ENCODE assay signal across 18 cellular contexts in the genomic region with DNA sequence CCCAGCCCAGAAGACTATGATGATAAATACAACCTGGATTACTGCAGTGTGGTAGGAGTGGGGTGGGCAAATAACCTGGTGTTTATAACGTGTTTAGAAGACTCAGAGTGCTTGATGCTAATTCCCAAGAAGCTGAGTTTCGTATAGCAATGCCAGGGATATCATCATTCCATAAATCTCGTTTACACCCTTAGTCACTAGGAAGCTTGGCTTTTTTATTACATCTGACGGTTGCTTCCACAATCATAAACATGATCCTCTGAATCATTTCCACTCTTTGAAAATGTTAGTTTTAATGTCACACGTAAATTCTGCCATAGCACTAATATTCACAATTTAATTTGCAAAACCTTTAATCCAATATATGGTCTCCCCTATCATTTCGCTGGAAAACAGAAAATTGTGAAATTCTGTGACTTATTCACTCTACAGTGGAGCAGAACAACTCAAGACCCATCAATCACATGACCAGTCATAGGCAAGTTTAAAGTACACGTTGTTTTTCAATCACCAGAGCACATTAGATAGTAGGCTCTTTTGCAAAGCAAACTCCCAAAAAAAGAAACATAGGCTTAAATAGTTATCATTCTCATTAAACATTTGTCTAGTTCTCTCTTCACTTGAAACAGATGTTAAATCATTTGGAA.
DNase-seq lines count a peak whose midpoint lies in the region; ATAC-seq and TF ChIP-seq lines count a peak whose summit lies in the region.
"Had no signal": no experiment of that assay in that cellular context is flagged by ENCODE, and none has a peak within 500 bp of the region (broad histone marks: within the 10 kb centered on the region; RNA-seq: fewer than 3 reads in every experiment).

No MANE protein-coding gene starts in this region.

- TF ChIP-seq CTCF in fibroblast of villous mesenchyme (IDR thresholded peaks at IDR 0.05; ENCODE audit: insufficient read depth, low read depth, low read length) (no peak), uterus (IDR thresholded peaks at IDR 0.05) (no peak)

- no peaks in the 10 kb centered on the region for H3K9me3 Mint-ChIP-seq in activated naive CD8-positive, alpha-beta T cell treated with anti-CD3 and anti-CD28 coated beads, Interleukin-2, amount 50 U/mL, for 24 hours

- intact Hi-C loops in uterus (cut with DNase I; ENCODE audit: low total_unique reads) = no loop called here

- no peak overlapping the region for H3K27ac Mint-ChIP-seq in activated naive CD8-positive, alpha-beta T cell treated with anti-CD3 and anti-CD28 coated beads, Interleukin-2, amount 50 U/mL, for 24 hours

- no peaks in the 10 kb centered on the region for H3K27me3 Mint-ChIP-seq in activated naive CD8-positive, alpha-beta T cell treated with anti-CD3 and anti-CD28 coated beads, Interleukin-2, amount 50 U/mL, for 24 hours

- no peaks in the 10 kb centered on the region for H3K36me3 ChIP-seq in uterus

- H3K4me3 ChIP-seq in fibroblast of villous mesenchyme (ENCODE audit: low read depth, low read length) = no peak overlapping the region
- H3K4me3 ChIP-seq in uterus = no peak overlapping the region
- H3K4me3 ChIP-seq: GM12878, SK-N-MC had no signal

- H3K4me3 Mint-ChIP-seq in activated naive CD8-positive, alpha-beta T cell treated with anti-CD3 and anti-CD28 coated beads, Interleukin-2, amount 50 U/mL, for 24 hours = no peak overlapping the region

- no peaks in the 10 kb centered on the region for H3K27me3 ChIP-seq in uterus

- peaks cover 5% of the 10 kb centered on the region for H3K4me1 Mint-ChIP-seq in activated naive CD8-positive, alpha-beta T cell treated with anti-CD3 and anti-CD28 coated beads, Interleukin-2, amount 50 U/mL, for 24 hours

- no peak for ATAC-seq in HG03196 (IDR thresholded peaks at IDR 0.05; ENCODE audit: unreplicated experiment)
- no peak for ATAC-seq in activated naive CD8-positive, alpha-beta T cell treated with anti-CD3 and anti-CD28 coated beads, Interleukin-2, amount 50 U/mL, for 24 hours
- ATAC-seq: GM12878, Panc1, Right ventricle myocardium inferior had no signal

- no peaks in the 10 kb centered on the region for H3K9me3 ChIP-seq in uterus

- H3K36me3 Mint-ChIP-seq in activated naive CD8-positive, alpha-beta T cell treated with anti-CD3 and anti-CD28 coated beads, Interleukin-2, amount 50 U/mL, for 24 hours (ENCODE audit: low read depth) = peaks cover 5% of the 10 kb centered on the region

- peaks cover 0 to 13% of the 10 kb centered on the region in 2 donors for H3K4me1 ChIP-seq in uterus

- DNase-seq in EH (ENCODE audit: low read depth) = peak; percentile 42
- DNase-seq in M059J (ENCODE audit: low read depth) = peak; percentile 55
- DNase-seq in fibroblast of villous mesenchyme (ENCODE audit: low read depth) = peak; percentile 81
- no peak for DNase-seq in uterus
- DNase-seq in caudate nucleus (lab: John Stamatoyannopoulos, UW) = no peak
- DNase-seq in activated naive CD8-positive, alpha-beta T cell treated with anti-CD3 and anti-CD28 coated beads, Interleukin-2, amount 50 U/mL, for 24 hours = no peak
- DNase-seq: C1 segment of cervical spinal cord, EL, NCI-H1092 treated with DMSO at 0.1 percent for 48 hours, NCI-H1694 treated with DMSO at 0.1 percent for 48 hours, NCI-H446 treated with DMSO at 0.1 percent for 48 hours, NCI-H748 treated with DMSO at 0.1 percent for 48 hours had no signal

- no peak for TF ChIP-seq POLR2A in uterus (IDR thresholded peaks at IDR 0.05)

- H3K27ac ChIP-seq in uterus (peak overlapping the region; percentile 70 to 80), caudate nucleus (ENCODE audit: low read depth, low read length) (no peak overlapping the region)
- H3K27ac ChIP-seq: HL-60, SK-N-MC had no signal

Comparison
In these comparisons a context has a peak if more than half of its experiments do, and no peak if none do; other contexts are left out.
1. DNase-seq: peak in EH (single experiment), M059J (single experiment) and fibroblast of villous mesenchyme (single experiment); none in uterus (0 of 2), caudate nucleus (0 of 61) and activated naive CD8-positive, alpha-beta T cell treated with anti-CD3 and anti-CD28 coated beads, Interleukin-2, amount 50 U/mL, for 24 hours (single experiment).